ENCODE assay signal across 13 cellular contexts in the genomic region with DNA sequence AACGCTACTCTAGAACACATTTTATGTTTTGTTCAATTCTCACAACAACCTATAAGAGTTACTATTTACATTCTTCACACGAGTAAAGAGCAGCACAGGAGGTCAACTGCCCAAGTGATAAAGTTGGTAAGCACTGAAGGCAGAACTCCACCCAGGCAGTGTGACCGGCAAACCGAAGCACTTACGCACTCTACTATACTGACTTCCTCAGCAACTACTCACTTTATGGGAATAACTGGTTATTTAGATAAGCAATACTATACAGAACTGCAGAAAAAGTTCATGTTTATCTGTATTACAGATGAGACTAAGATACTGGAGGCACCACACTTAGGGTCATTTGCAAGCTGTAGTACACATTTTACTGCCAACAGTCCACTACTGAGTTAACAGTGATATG. TPM values are rescaled to one million over a fixed set of nuclear protein-coding genes. Genes with fewer than 3 reads are reported as not detected.
A peak's percentile ranks its signal among the peaks of the same experiment; 100 is the strongest.
DNase-seq lines count a peak whose midpoint lies in the region; ATAC-seq and TF ChIP-seq lines count a peak whose summit lies in the region.
"Had no signal": no experiment of that assay in that cellular context is flagged by ENCODE, and none has a peak within 500 bp of the region (broad histone marks: within the 10 kb centered on the region; RNA-seq: fewer than 3 reads in every experiment).

No MANE protein-coding gene starts in this region.

- no peak overlapping the region for H3K4me3 Mint-ChIP-seq in activated naive CD8-positive, alpha-beta T cell treated with anti-CD3 and anti-CD28 coated beads for 36 hours
- H3K4me3 Mint-ChIP-seq in stimulated activated effector memory CD8-positive, alpha-beta T cell treated with anti-CD3 and anti-CD28 coated beads, Interleukin-12 subunit alpha, Interleukin-12 subunit beta, amount 100 ng/mL, for 72 hours: no peak overlapping the region
- H3K4me3 Mint-ChIP-seq: HFFc6 had no signal

- H3K4me1 ChIP-seq in HEK293 (ENCODE audit: control insufficient read depth, insufficient read depth, low read length): peaks cover 7% of the 10 kb centered on the region; the same call in 1 of the 2 replicates

- peaks cover 6% of the 10 kb centered on the region for H3K9me3 Mint-ChIP-seq in activated naive CD8-positive, alpha-beta T cell treated with anti-CD3 and anti-CD28 coated beads for 36 hours
- H3K9me3 Mint-ChIP-seq in stimulated activated effector memory CD8-positive, alpha-beta T cell treated with anti-CD3 and anti-CD28 coated beads, Interleukin-12 subunit alpha, Interleukin-12 subunit beta, amount 100 ng/mL, for 72 hours: no peaks in the 10 kb centered on the region
- H3K9me3 Mint-ChIP-seq: HFFc6 had no signal

- CTCF ChIA-PET in HEK293 (lab: Yijun Ruan, JAX): no interaction called here

- POLR2A ChIA-PET in HEK293 (lab: Yijun Ruan, JAX): no interaction called here

- H3K4me1 Mint-ChIP-seq in activated naive CD8-positive, alpha-beta T cell treated with anti-CD3 and anti-CD28 coated beads for 36 hours: peaks cover 85% of the 10 kb centered on the region
- H3K4me1 Mint-ChIP-seq in stimulated activated effector memory CD8-positive, alpha-beta T cell treated with anti-CD3 and anti-CD28 coated beads, Interleukin-12 subunit alpha, Interleukin-12 subunit beta, amount 100 ng/mL, for 72 hours: peaks cover 73% of the 10 kb centered on the region

- H3K4me3 ChIP-seq in HEK293 (ENCODE audit: low read depth, low read length): no peak overlapping the region

- peaks cover 62% of the 10 kb centered on the region for H3K36me3 Mint-ChIP-seq in activated naive CD8-positive, alpha-beta T cell treated with anti-CD3 and anti-CD28 coated beads for 36 hours
- peaks cover 3% of the 10 kb centered on the region for H3K36me3 Mint-ChIP-seq in stimulated activated effector memory CD8-positive, alpha-beta T cell treated with anti-CD3 and anti-CD28 coated beads, Interleukin-12 subunit alpha, Interleukin-12 subunit beta, amount 100 ng/mL, for 72 hours

- H3K36me3 ChIP-seq in HEK293 (ENCODE audit: control insufficient read depth in 2 of 2, insufficient read depth in 1 of 2, low read length in 2 of 2): no peaks in the 10 kb centered on the region

- H3K27ac Mint-ChIP-seq in activated naive CD8-positive, alpha-beta T cell treated with anti-CD3 and anti-CD28 coated beads for 36 hours: peak overlapping the region; percentile 57
- peak overlapping the region; percentile 26 for H3K27ac Mint-ChIP-seq in stimulated activated effector memory CD8-positive, alpha-beta T cell treated with anti-CD3 and anti-CD28 coated beads, Interleukin-12 subunit alpha, Interleukin-12 subunit beta, amount 100 ng/mL, for 72 hours
- H3K27ac Mint-ChIP-seq: HFFc6 had no signal

- H3K27ac ChIP-seq in HEK293 (ENCODE audit: extremely low read depth, low read depth, low read length): no peak overlapping the region
- H3K27ac ChIP-seq: VCaP had no signal

- no peaks in the 10 kb centered on the region for H3K27me3 Mint-ChIP-seq in activated naive CD8-positive, alpha-beta T cell treated with anti-CD3 and anti-CD28 coated beads for 36 hours

- no peak for ATAC-seq in stimulated activated effector memory CD8-positive, alpha-beta T cell treated with anti-CD3 and anti-CD28 coated beads, Interleukin-12 subunit alpha, Interleukin-12 subunit beta, amount 100 ng/mL, for 72 hours
- no peak for ATAC-seq in GM19395 (IDR thresholded peaks at IDR 0.05; ENCODE audit: unreplicated experiment)
- ATAC-seq in HG02840 (IDR thresholded peaks at IDR 0.05; ENCODE audit: low FRiP score, unreplicated experiment): no peak

- no peak for TF ChIP-seq CTCF in HEK293 (tag by site-specific recombination; IDR thresholded peaks at IDR 0.05)

- DNase-seq in activated naive CD8-positive, alpha-beta T cell treated with anti-CD3 and anti-CD28 coated beads for 36 hours: no peak
- DNase-seq in islet precursor cell: peak; percentile 26
- DNase-seq in stimulated activated effector memory CD8-positive, alpha-beta T cell treated with anti-CD3 and anti-CD28 coated beads, Interleukin-12 subunit alpha, Interleukin-12 subunit beta, amount 100 ng/mL, for 72 hours (ENCODE audit: low spot score in 2 of 2): no peak
- DNase-seq in stimulated activated CD4-positive, alpha-beta T cell treated with anti-CD3 and anti-CD28 coated beads, Interleukin-15, amount 100 ng/mL, for 24 hours: no peak
- DNase-seq: DMS79 treated with DMSO at 0.1 percent for 48 hours; HFFc6; Karpas-422; nucleus accumbens; stimulated activated CD4-positive, alpha-beta T cell treated with anti-CD3 and anti-CD28 coated beads, Interleukin-2, amount 100 ng/mL, for 48 hours had no signal

- no peaks in the 10 kb centered on the region for H3K9me3 ChIP-seq in HEK293 (ENCODE audit: control insufficient read depth, insufficient read depth, low read depth, low read length)

TF ChIP-seq in HEK293, 187 proteins besides CTCF, POLR2A, EP300 and RAD21:
- TF ChIP-seq, protein P1, sequence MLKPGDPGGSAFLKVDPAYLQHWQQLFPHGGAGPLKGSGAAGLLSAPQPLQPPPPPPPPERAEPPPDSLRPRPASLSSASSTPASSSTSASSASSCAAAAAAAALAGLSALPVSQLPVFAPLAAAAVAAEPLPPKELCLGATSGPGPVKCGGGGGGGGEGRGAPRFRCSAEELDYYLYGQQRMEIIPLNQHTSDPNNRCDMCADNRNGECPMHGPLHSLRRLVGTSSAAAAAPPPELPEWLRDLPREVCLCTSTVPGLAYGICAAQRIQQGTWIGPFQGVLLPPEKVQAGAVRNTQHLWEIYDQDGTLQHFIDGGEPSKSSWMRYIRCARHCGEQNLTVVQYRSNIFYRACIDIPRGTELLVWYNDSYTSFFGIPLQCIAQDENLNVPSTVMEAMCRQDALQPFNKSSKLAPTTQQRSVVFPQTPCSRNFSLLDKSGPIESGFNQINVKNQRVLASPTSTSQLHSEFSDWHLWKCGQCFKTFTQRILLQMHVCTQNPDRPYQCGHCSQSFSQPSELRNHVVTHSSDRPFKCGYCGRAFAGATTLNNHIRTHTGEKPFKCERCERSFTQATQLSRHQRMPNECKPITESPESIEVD (tag by site-specific recombination; IDR thresholded peaks at IDR 0.05): peak; percentile 82
- TF ChIP-seq ZNF266 (tag by site-specific recombination; IDR thresholded peaks at IDR 0.05; ENCODE audit: low read depth): no peak

RNA-seq across cellular contexts. Expression of a gene that starts 28.8 kb away (rescaled TPM):
- total RNA-seq in activated naive CD8-positive, alpha-beta T cell treated with anti-CD3 and anti-CD28 coated beads for 36 hours: 10 to 100 TPM; 38.4 to 38.7 TPM
